10 cellular contexts compared by ENCODE assay signal in genomic region chr10:102604379-102604960, GRCh38. TPM values are rescaled to one million over a fixed set of nuclear protein-coding genes. Genes with fewer than 3 reads are reported as not detected.
A peak's percentile ranks its signal among the peaks of the same experiment; 100 is the strongest.
DNase-seq lines count a peak whose midpoint lies in the region; ATAC-seq and TF ChIP-seq lines count a peak whose summit lies in the region.
"Had no signal": no experiment of that assay in that cellular context is flagged by ENCODE, and none has a peak within 500 bp of the region (broad histone marks: within the 10 kb centered on the region; RNA-seq: fewer than 3 reads in every experiment).

No MANE protein-coding gene starts in this region.

- H3K4me1 ChIP-seq in PC-9 (replicated peaks; ENCODE audit: insufficient read depth) = peaks cover 35% of the 10 kb centered on the region
- H3K4me1 ChIP-seq in osteoblast (ENCODE audit: insufficient read depth, low read length) = peaks cover 57% of the 10 kb centered on the region
- H3K4me1 ChIP-seq in tibial nerve = peaks cover 0 to 56% (median 6%) of the 10 kb centered on the region in 4 donors

- DNase-seq in Daoy (ENCODE audit: low read depth) (peak; percentile 86), PC-9 (peak; percentile 68 to 81), epithelial cell of esophagus (ENCODE audit: low read depth) (peak; percentile 90), osteoblast (ENCODE audit: insufficient read length, low spot score, missing footprints) (peak; percentile 85), NCI-H146 (lab: John Stamatoyannopoulos, UW) (no peak), tibial nerve (ENCODE audit: low spot score in 2 of 2) (no peak), NCI-H510A (lab: John Stamatoyannopoulos, UW) (no peak)
- DNase-seq: DMS79, hypothalamus had no signal

- H3K27ac ChIP-seq in PC-9 (peak overlapping the region; percentile 90), osteoblast (ENCODE audit: low read depth, low read length) (peak overlapping the region; percentile 58), tibial nerve (peak overlapping the region in 2 of 4 donors; percentile 14 to 51)

- H3K27me3 ChIP-seq in PC-9 (ENCODE audit: insufficient read depth, low read depth) (no peaks in the 10 kb centered on the region), osteoblast (ENCODE audit: insufficient read depth, low read length) (no peaks in the 10 kb centered on the region), tibial nerve (no peaks in the 10 kb centered on the region)

- peak overlapping the region; percentile 63 for H3K4me2 ChIP-seq in PC-9
- H3K4me2 ChIP-seq in osteoblast (ENCODE audit: insufficient read depth, low read length) = peak overlapping the region; percentile 36

- H4K20me1 ChIP-seq in PC-9 (ENCODE audit: insufficient read depth) (no peaks in the 10 kb centered on the region), osteoblast (ENCODE audit: insufficient read depth, low read length) (no peaks in the 10 kb centered on the region)

- intact Hi-C loops in PC-9 (cut with micrococcal nuclease; ENCODE audit: unreplicated experiment) = loop anchor here (2.0 kb wide), 2 partner anchors 24 to 38 kb away; no protein-coding TSS in a partner anchor

- no peaks in the 10 kb centered on the region for H3K9me3 ChIP-seq in PC-9 (ENCODE audit: insufficient read depth, low read depth)
- no peaks in the 10 kb centered on the region for H3K9me3 ChIP-seq in osteoblast (ENCODE audit: low read depth, low read length)
- H3K9me3 ChIP-seq in tibial nerve = no peaks in the 10 kb centered on the region

- CTCF ChIA-PET in PC-9 (lab: Charles Lee) = interaction anchor here (1.9 kb wide), 1 partner anchor 65 kb away, joined by 8 read pairs; no protein-coding TSS in a partner anchor

- WGBS in tibial nerve, 2 donors = 74 to 86% methylated on average over 10 of the region's 10 CpGs

- BruUV-seq in PC-9 (replicated peaks; lab: Mats Ljungman, UMichigan) = TSS peak; percentile 62

- TF ChIP-seq EP300 in tibial nerve (IDR thresholded peaks at IDR 0.05) = no peak

- peaks cover 28% of the 10 kb centered on the region for H3F3A ChIP-seq in PC-9 (ENCODE audit: insufficient read depth, low read depth)

- POLR2A ChIA-PET in PC-9 (lab: Charles Lee; ENCODE audit: unreplicated experiment) = interaction anchor here (0.5 to 0.6 kb wide), 3 partner anchors 28 to 484 kb away, joined by 3 to 4 read pairs (median 3); no protein-coding TSS in a partner anchor

- TF ChIP-seq CTCF in PC-9 (conservative IDR thresholded peaks at IDR 0.05) (no peak), epithelial cell of esophagus (IDR thresholded peaks at IDR 0.05; ENCODE audit: insufficient read depth, low read depth, low read length, missing control alignments) (no peak), osteoblast (IDR thresholded peaks at IDR 0.05; ENCODE audit: extremely low read depth, low read depth, low read length) (no peak), tibial nerve (IDR thresholded peaks at IDR 0.05) (no peak)

- no peak overlapping the region; the same call in 1 of the 2 replicates for H3K4me3 ChIP-seq in PC-9
- no peak overlapping the region for H3K4me3 ChIP-seq in epithelial cell of esophagus (ENCODE audit: low read length)
- no peak overlapping the region for H3K4me3 ChIP-seq in osteoblast (ENCODE audit: insufficient read depth, low read length)
- no peak overlapping the region for H3K4me3 ChIP-seq in tibial nerve

- no peak for TF ChIP-seq POLR2A in tibial nerve (IDR thresholded peaks at IDR 0.05)

- no peaks in the 10 kb centered on the region for H3K9me2 ChIP-seq in PC-9 (ENCODE audit: insufficient read depth)

- no peak overlapping the region for H2AFZ ChIP-seq in PC-9
- no peak overlapping the region for H2AFZ ChIP-seq in osteoblast (ENCODE audit: low read length)

- H3K36me3 ChIP-seq in PC-9 (ENCODE audit: low read depth) (no peaks in the 10 kb centered on the region), osteoblast (ENCODE audit: insufficient read depth, low read length) (no peaks in the 10 kb centered on the region), tibial nerve (peaks cover 0 to 58% (median 0%) of the 10 kb centered on the region in 3 donors)

- ATAC-seq in GM18861 (IDR thresholded peaks at IDR 0.05; ENCODE audit: unreplicated experiment) = no peak

- no peaks in the 10 kb centered on the region for H3K79me2 ChIP-seq in PC-9 (ENCODE audit: low read depth)
- H3K79me2 ChIP-seq in osteoblast (ENCODE audit: insufficient read depth, low read length) = no peaks in the 10 kb centered on the region

RNA-seq across cellular contexts. Expression of gene TRIM8, which starts 39.8 kb away (rescaled TPM):
- 39.8 and 54.1 TPM in 2 replicates for total RNA-seq in Daoy (2014; rRNA removed; shearing (Covaris generic))
- total RNA-seq in PC-9 (2021) (59.8 and 73.0 TPM in 2 replicates), osteoblast (107 and 126 TPM in 2 replicates), tibial nerve (100 to 1,000 TPM; 156 to 206 (median 157) TPM)

Comparison
In these comparisons a context has a peak if more than half of its experiments do, and no peak if none do; other contexts are left out.
1. DNase-seq: peak in Daoy (single experiment), PC-9 (2 of 2), epithelial cell of esophagus (single experiment) and osteoblast (single experiment); none in NCI-H146 (single experiment), tibial nerve (0 of 2) and NCI-H510A (single experiment).